Comparison of ENCODE assay signal across 6 cellular contexts in genomic region chr2:121881038-121881437, GRCh38.
"Had no signal": no experiment of that assay in that cellular context is flagged by ENCODE, and none has a peak within 500 bp of the region (broad histone marks: within the 10 kb centered on the region; RNA-seq: fewer than 3 reads in every experiment).

No MANE protein-coding gene starts in this region.

- ATAC-seq: HepG2, K562 had no signal

- H3K4me3 ChIP-seq: K562 had no signal

- H3K4me1 Mint-ChIP-seq: IgD-negative memory B cell had no signal

- DNase-seq: IMR-90, KBM-7 had no signal

- H3K27ac ChIP-seq: HL-60 had no signal

- H3K4me3 Mint-ChIP-seq: IgD-negative memory B cell had no signal

- H3K9me3 Mint-ChIP-seq: IgD-negative memory B cell had no signal
